7 cellular contexts compared by ENCODE assay signal in the genomic region with DNA sequence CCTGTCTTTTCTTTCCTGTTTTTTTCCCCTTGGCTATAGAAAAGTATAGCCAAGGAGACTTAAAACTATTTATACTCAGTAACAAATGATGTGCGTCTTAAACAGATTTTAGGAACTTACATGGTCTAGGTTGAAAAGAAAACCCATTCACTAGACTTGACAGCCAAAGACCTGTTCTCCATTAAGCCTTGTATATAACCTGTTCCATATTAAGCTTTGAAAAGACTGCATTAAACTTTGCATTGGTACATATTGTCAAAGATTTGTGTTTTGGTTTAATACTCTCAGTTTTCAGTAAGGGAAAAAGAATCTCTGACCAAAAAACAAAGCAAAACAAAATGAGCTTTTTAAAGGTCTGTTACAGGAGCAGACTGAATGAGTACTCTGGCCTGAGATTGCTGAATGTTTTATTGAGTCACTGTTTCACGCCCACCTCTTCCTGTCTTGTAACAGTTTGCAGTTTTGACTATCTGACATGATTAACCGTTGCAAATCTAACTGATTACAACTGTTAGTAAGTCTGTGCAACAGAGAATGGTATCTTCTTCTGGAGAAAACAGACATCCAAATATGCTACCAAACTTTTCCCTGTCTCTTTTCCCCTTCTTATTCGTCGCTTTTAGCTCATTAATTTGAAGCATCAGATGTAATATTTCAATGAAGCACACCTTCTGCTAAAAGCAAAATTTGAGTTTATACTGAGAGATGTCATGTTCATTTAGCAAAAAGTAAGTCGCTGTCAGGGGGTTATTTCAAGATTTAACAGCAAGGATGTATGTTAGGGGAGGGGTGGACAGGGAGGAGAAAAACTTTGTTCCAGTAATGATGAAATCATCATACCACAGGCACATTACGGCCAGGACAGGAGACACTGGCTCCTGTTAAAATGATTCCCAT. TPM values are rescaled to one million over a fixed set of nuclear protein-coding genes. Genes with fewer than 3 reads are reported as not detected.
DNase-seq lines count a peak whose midpoint lies in the region.

No MANE protein-coding gene starts in this region.

- peak overlapping the region; percentile 88 for H3K4me2 ChIP-seq in GM23248 (ENCODE audit: unreplicated experiment)
- peak overlapping the region; percentile 76 for H3K4me2 ChIP-seq in skeletal muscle satellite cell (ENCODE audit: low read length)

- H3K4me1 ChIP-seq in GM23248 (ENCODE audit: insufficient read depth) (peaks cover 70% of the 10 kb centered on the region), skeletal muscle satellite cell (ENCODE audit: control insufficient read depth, insufficient read depth, low read length) (peaks cover 80% of the 10 kb centered on the region)

- H3K9me2 ChIP-seq in GM23248 (ENCODE audit: insufficient read depth) = no peaks in the 10 kb centered on the region

- no peaks in the 10 kb centered on the region for H4K20me1 ChIP-seq in GM23248 (ENCODE audit: insufficient read depth)

- H3K9ac ChIP-seq in GM23248 = peak overlapping the region; percentile 69
- peak overlapping the region; percentile 69 for H3K9ac ChIP-seq in skeletal muscle satellite cell (ENCODE audit: low read depth, low read length)

- 0 out of 2 replicates have a peak, but pooled peaks cover 13% of the 10 kb centered on the region for H3K36me3 ChIP-seq in GM23248 (ENCODE audit: low read depth)
- H3K36me3 ChIP-seq in skeletal muscle satellite cell (ENCODE audit: insufficient read depth, low read length) = peaks cover 47% of the 10 kb centered on the region

- in situ Hi-C loops in GM23248 (cut with MboI) = loop anchor here (25.0 kb wide), 1 partner anchor 276 kb away; no protein-coding TSS in a partner anchor

- peaks cover 48% of the 10 kb centered on the region for H3K79me2 ChIP-seq in GM23248 (ENCODE audit: insufficient read depth)

- WGBS in GM23248 (ENCODE audit: low coverage in 1 of 2, low lambda C conversion rate in 2 of 2, missing lambda C conversion rate in 2 of 2), 2 experiments = 13 to 15% methylated on average over 7 of the region's 7 CpGs

- peaks cover 61% of the 10 kb centered on the region for H3F3A ChIP-seq in GM23248 (ENCODE audit: insufficient read depth)

- H3K27me3 ChIP-seq in GM23248 (replicated peaks; ENCODE audit: insufficient read depth) (no peaks in the 10 kb centered on the region), skeletal muscle satellite cell (ENCODE audit: control insufficient read depth, insufficient read depth, low read length) (no peaks in the 10 kb centered on the region)

- peak overlapping the region; percentile 92 for H3K27ac ChIP-seq in GM23248

- no peaks in the 10 kb centered on the region for H3K9me3 ChIP-seq in GM23248 (ENCODE audit: low read depth)
- H3K9me3 ChIP-seq in skeletal muscle satellite cell (replicated peaks; ENCODE audit: low read length) = no peaks in the 10 kb centered on the region

- peak overlapping the region; percentile 59 for H3K4me3 ChIP-seq in GM23248
- H3K4me3 ChIP-seq in skeletal muscle satellite cell (ENCODE audit: low read length) = peak overlapping the region; percentile 55

- peak overlapping the region; percentile 0; the same call in 1 of the 2 replicates for H2AFZ ChIP-seq in GM23248

- DNase-seq in GM23248 = peak; percentile 92
- DNase-seq in RKO (ENCODE audit: low spot score) = peak; percentile 96
- peak; percentile 17 to 82 for DNase-seq in dermis microvascular lymphatic vessel endothelial cell (ENCODE audit: low read depth in 2 of 2)
- DNase-seq in NCI-H1930 (lab: John Stamatoyannopoulos, UW) = no peak
- no peak for DNase-seq in activated gamma-delta T cell treated with Interleukin-2 at 50 U/mL for 16 hours
- no peak for DNase-seq in NCI-H446 (lab: John Stamatoyannopoulos, UW)

RNA-seq across cellular contexts. Expression of gene SUPT3H, which starts 59.1 kb away (rescaled TPM):
- 2.9 and 12.4 TPM in 2 replicates for total RNA-seq in GM23248 (2014; rRNA removed; shearing (Covaris generic))
- 9.3 TPM in 2 replicates for polyA plus RNA-seq in GM23248 (2016; fragmentation: Nextera tagmentation; extraction: Ambion mirVana)
- total RNA-seq in dermis microvascular lymphatic vessel endothelial cell = 2.3 and 3.8 TPM in 2 replicates
- total RNA-seq in skeletal muscle satellite cell (2012; rRNA removed) = 8.6 and 11.1 TPM in 2 replicates

Comparison
In these comparisons a context has a peak if more than half of its experiments do, and no peak if none do; other contexts are left out.
1. DNase-seq: peak in GM23248 (single experiment), RKO (single experiment) and dermis microvascular lymphatic vessel endothelial cell (2 of 2); none in NCI-H1930 (0 of 2), activated gamma-delta T cell treated with Interleukin-2 at 50 U/mL for 16 hours (single experiment) and NCI-H446 (0 of 2).